Comparison of ENCODE assay signal across 11 cellular contexts in genomic region chr18:2959341-2959740, GRCh38. TPM values are rescaled to one million over a fixed set of nuclear protein-coding genes. Genes with fewer than 3 reads are reported as not detected.
DNase-seq lines count a peak whose midpoint lies in the region; ATAC-seq and TF ChIP-seq lines count a peak whose summit lies in the region.
"Had no signal": no experiment of that assay in that cellular context is flagged by ENCODE, and none has a peak within 500 bp of the region (broad histone marks: within the 10 kb centered on the region; RNA-seq: fewer than 3 reads in every experiment).

No MANE protein-coding gene starts in this region.

- no peak overlapping the region for H3K4me3 ChIP-seq in CD8-positive, alpha-beta memory T cell (ENCODE audit: low read length)
- H3K4me3 ChIP-seq in OCI-LY1 (ENCODE audit: low read depth, low read length, poor library complexity, severe bottlenecking) = no peak overlapping the region
- H3K4me3 ChIP-seq in skin epidermis = no peak overlapping the region
- no peak overlapping the region for H3K4me3 ChIP-seq in BE2C (ENCODE audit: low read depth, low read length)

- H3K36me3 Mint-ChIP-seq in CD8-positive, alpha-beta memory T cell = peaks cover 6 to 37% (median 10%) of the 10 kb centered on the region in 3 donors
- peaks cover 19% of the 10 kb centered on the region for H3K36me3 Mint-ChIP-seq in dendritic cell treated with granulocyte-macrophage colony-stimulating factor and Interleukin-4, amounts not matched to agents 40 ng/mL and 50 ng/mL, for 4 days (ENCODE audit: low read depth)

- H3K27me3 Mint-ChIP-seq in CD8-positive, alpha-beta memory T cell = no peaks in the 10 kb centered on the region
- H3K27me3 Mint-ChIP-seq in dendritic cell treated with granulocyte-macrophage colony-stimulating factor and Interleukin-4, amounts not matched to agents 40 ng/mL and 50 ng/mL, for 4 days = no peaks in the 10 kb centered on the region

- H3K9ac ChIP-seq in OCI-LY1 (ENCODE audit: low read length) = no peak overlapping the region

- DNase-seq in CD8-positive, alpha-beta memory T cell = peak in 1 of 5 donors; percentile 11
- no peak for DNase-seq in BE2C
- DNase-seq: effector CD8-positive, alpha-beta T cell; NCI-H526; stimulated activated CD4-positive, alpha-beta T cell treated with anti-CD3 and anti-CD28 coated beads, Interleukin-4, amount 100 ng/mL, for 1 hour had no signal

- H3K4me2 ChIP-seq in OCI-LY1 (ENCODE audit: low read length) = no peak overlapping the region

- peaks cover 88 to 97% (median 92%) of the 10 kb centered on the region in 3 donors for H3K4me1 Mint-ChIP-seq in CD8-positive, alpha-beta memory T cell
- peaks cover 44% of the 10 kb centered on the region for H3K4me1 Mint-ChIP-seq in dendritic cell treated with granulocyte-macrophage colony-stimulating factor and Interleukin-4, amounts not matched to agents 40 ng/mL and 50 ng/mL, for 4 days (ENCODE audit: low read depth)

- H2AFZ ChIP-seq in OCI-LY1 (ENCODE audit: low read length) = no peak overlapping the region

- ATAC-seq in GM19328 (IDR thresholded peaks at IDR 0.05; ENCODE audit: unreplicated experiment) (no peak), GM19455 (IDR thresholded peaks at IDR 0.05; ENCODE audit: unreplicated experiment) (no peak)

- CTCF ChIA-PET in CD8-positive, alpha-beta memory T cell (lab: Charles Lee) = interaction anchor here (0.9 to 8.2 kb wide), 8 partner anchors 9 to 288 kb away, joined by 3 to 77 read pairs (median 14); partner anchors contain the start of gene MYL12A

- no peaks in the 10 kb centered on the region for H3F3A ChIP-seq in OCI-LY1 (ENCODE audit: insufficient read depth, low read length)

- no peaks in the 10 kb centered on the region for H3K9me3 ChIP-seq in CD8-positive, alpha-beta memory T cell (ENCODE audit: low read length)
- H3K9me3 ChIP-seq in OCI-LY1 (ENCODE audit: low read length) = no peaks in the 10 kb centered on the region
- H3K9me3 ChIP-seq in BE2C = no peaks in the 10 kb centered on the region

- TF ChIP-seq CTCF in OCI-LY1 (IDR thresholded peaks at IDR 0.05; ENCODE audit: low read length) (no peak), BE2C (IDR thresholded peaks at IDR 0.05; ENCODE audit: low read depth, low read length) (no peak)

- H3K4me1 ChIP-seq in CD8-positive, alpha-beta memory T cell (ENCODE audit: insufficient read depth, low read length) = peaks cover 93% of the 10 kb centered on the region
- H3K4me1 ChIP-seq in OCI-LY1 (ENCODE audit: insufficient read depth, low read length, severe bottlenecking) (peaks cover 61% of the 10 kb centered on the region), BE2C (0 out of 2 replicates have a peak, but pooled peaks cover 4% of the 10 kb centered on the region)

- H3K27ac ChIP-seq in CD8-positive, alpha-beta memory T cell (ENCODE audit: low read depth, low read length) = no peak overlapping the region
- H3K27ac ChIP-seq in OCI-LY1 (ENCODE audit: low read depth, low read length, poor library complexity, severe bottlenecking) = peak overlapping the region; percentile 51
- peak overlapping the region in 19 of 21 experiments; percentile 0 to 90 (median 57) for H3K27ac ChIP-seq in skin epidermis

- intact Hi-C loops in dendritic cell treated with granulocyte-macrophage colony-stimulating factor and Interleukin-4, amounts not matched to agents 40 ng/mL and 50 ng/mL, for 4 days (cut with micrococcal nuclease) = no loop called here

- H4K20me1 ChIP-seq in OCI-LY1 (ENCODE audit: insufficient read depth, low read length) = no peaks in the 10 kb centered on the region

- POLR2A ChIA-PET in CD8-positive, alpha-beta memory T cell (lab: Charles Lee) = interaction anchor here (0.6 to 5.6 kb wide), 9 partner anchors 9 to 304 kb away, joined by 3 to 50 read pairs (median 4); partner anchors contain the start of gene SMCHD1

- H3K27ac Mint-ChIP-seq in CD8-positive, alpha-beta memory T cell = peak overlapping the region; percentile 94 to 99 (median 97)
- H3K27ac Mint-ChIP-seq in dendritic cell treated with granulocyte-macrophage colony-stimulating factor and Interleukin-4, amounts not matched to agents 40 ng/mL and 50 ng/mL, for 4 days = peak overlapping the region; percentile 76

- H3K4me3 Mint-ChIP-seq in CD8-positive, alpha-beta memory T cell = peak overlapping the region; percentile 77 to 91 (median 80)
- no peak overlapping the region for H3K4me3 Mint-ChIP-seq in dendritic cell treated with granulocyte-macrophage colony-stimulating factor and Interleukin-4, amounts not matched to agents 40 ng/mL and 50 ng/mL, for 4 days
- H3K4me3 Mint-ChIP-seq: neural crest cell had no signal

- H3K79me2 ChIP-seq in OCI-LY1 (ENCODE audit: insufficient read depth, low read length) = no peaks in the 10 kb centered on the region

- H3K36me3 ChIP-seq in CD8-positive, alpha-beta memory T cell (ENCODE audit: insufficient read depth, low read length) = peaks cover 8% of the 10 kb centered on the region
- H3K36me3 ChIP-seq in OCI-LY1 (ENCODE audit: insufficient read depth, low read length) (peaks cover 7% of the 10 kb centered on the region; the same call in 1 of the 2 replicates), BE2C (no peaks in the 10 kb centered on the region)

- no peaks in the 10 kb centered on the region for H3K27me3 ChIP-seq in CD8-positive, alpha-beta memory T cell (ENCODE audit: insufficient read depth, low read length, poor library complexity, severe bottlenecking)
- no peaks in the 10 kb centered on the region for H3K27me3 ChIP-seq in OCI-LY1 (ENCODE audit: insufficient read depth, low read length)
- no peaks in the 10 kb centered on the region for H3K27me3 ChIP-seq in BE2C

- no peaks in the 10 kb centered on the region for H3K9me3 Mint-ChIP-seq in CD8-positive, alpha-beta memory T cell
- no peaks in the 10 kb centered on the region for H3K9me3 Mint-ChIP-seq in dendritic cell treated with granulocyte-macrophage colony-stimulating factor and Interleukin-4, amounts not matched to agents 40 ng/mL and 50 ng/mL, for 4 days
- H3K9me3 Mint-ChIP-seq: neural crest cell had no signal

- no peaks in the 10 kb centered on the region for H3K9me2 ChIP-seq in OCI-LY1 (ENCODE audit: low read depth, low read length)

RNA-seq across cellular contexts. Expression of gene LPIN2, which starts 53.6 kb away (rescaled TPM):
- 10 to 100 TPM; 82.9 to 83.2 TPM for total RNA-seq in CD8-positive, alpha-beta memory T cell
- polyA plus RNA-seq in CD8-positive, alpha-beta memory T cell = 68.6 TPM
- polyA plus RNA-seq in BE2C (2012; ENCODE audit: insufficient read depth, insufficient read length, low read depth) = 3.6 TPM
